8 cellular contexts compared by ENCODE assay signal in genomic region chr7:130893441-130893894, GRCh38.
DNase-seq lines count a peak whose midpoint lies in the region; ATAC-seq, FAIRE-seq and TF ChIP-seq lines count a peak whose summit lies in the region.

No MANE protein-coding gene starts in this region.

- H3K27me3 ChIP-seq in ascending aorta = no peaks in the 10 kb centered on the region
- no peaks in the 10 kb centered on the region for H3K27me3 ChIP-seq in keratinocyte (ENCODE audit: control insufficient read depth, extremely low read depth, insufficient read depth, low read length)

- no peak overlapping the region for H2AFZ ChIP-seq in keratinocyte (ENCODE audit: control insufficient read depth, low read length)

- H3K27ac ChIP-seq in ascending aorta (peak overlapping the region; percentile 91 to 93), keratinocyte (ENCODE audit: control insufficient read depth, insufficient read depth, low read length) (peak overlapping the region; percentile 54)

- H3K9me3 ChIP-seq in ascending aorta = no peaks in the 10 kb centered on the region
- no peaks in the 10 kb centered on the region for H3K9me3 ChIP-seq in keratinocyte (ENCODE audit: control insufficient read depth, low read depth, low read length)

- H3K4me3 Mint-ChIP-seq in T-helper 1 cell treated with Interleukin-12 subunit alpha and Interleukin-12 subunit beta and Interleukin-4 antibody, amounts not matched to agents 30 μg/mL and 1 μg/mL, for 36 hours = no peak overlapping the region

- dilution Hi-C loops in keratinocyte (cut with MboI; ENCODE audit: extremely low pct_ligation_motif_present, low sequenced_read_pairs) = no loop called here

- DNase-seq in T-helper 1 cell (no peak), ascending aorta (ENCODE audit: low spot score in 2 of 2) (peak in 1 of 2 donors; percentile 84), keratinocyte (ENCODE audit: low read depth, low spot score) (no peak), superior temporal gyrus (ENCODE audit: extremely low spot score) (peak; percentile 78), DMS114 treated with DMSO at 0.1 percent for 48 hours (lab: John Stamatoyannopoulos, UW; ENCODE audit: unreplicated experiment) (no peak)

- intact Hi-C loops in ascending aorta (cut with DNase I) = loop anchor here (1.0 to 10.0 kb wide), 7 partner anchors 20 to 1029 kb away; partner anchors contain the start of genes MKLN1 and UBE2H

- FAIRE-seq in keratinocyte (lab: Jason Lieb, UNC) = no peak

- peaks cover 53% of the 10 kb centered on the region for H3K36me3 Mint-ChIP-seq in T-helper 1 cell treated with Interleukin-12 subunit alpha and Interleukin-12 subunit beta and Interleukin-4 antibody, amounts not matched to agents 30 μg/mL and 1 μg/mL, for 36 hours (ENCODE audit: low read depth)

- H3K4me1 ChIP-seq in ascending aorta = peaks cover 10 to 54% of the 10 kb centered on the region in 2 donors
- H3K4me1 ChIP-seq in keratinocyte (ENCODE audit: control insufficient read depth, extremely low read depth, insufficient read depth, low read length) = peaks cover 79% of the 10 kb centered on the region

- H3K79me2 ChIP-seq in keratinocyte (ENCODE audit: control insufficient read depth, insufficient read depth, low read length) = peaks cover 90% of the 10 kb centered on the region

- H3K9me1 ChIP-seq in keratinocyte (ENCODE audit: control insufficient read depth, extremely low read depth, insufficient read depth, low read length) = peaks cover 2% of the 10 kb centered on the region

- H3K27ac Mint-ChIP-seq in T-helper 1 cell treated with Interleukin-12 subunit alpha and Interleukin-12 subunit beta and Interleukin-4 antibody, amounts not matched to agents 30 μg/mL and 1 μg/mL, for 36 hours = peak overlapping the region; percentile 82

- H4K20me1 ChIP-seq in keratinocyte (ENCODE audit: control insufficient read depth, extremely low read depth, insufficient read depth, low read length) = peaks cover 51% of the 10 kb centered on the region

- H3K4me3 ChIP-seq in ascending aorta = no peak overlapping the region
- no peak overlapping the region for H3K4me3 ChIP-seq in keratinocyte (ENCODE audit: control insufficient read depth in 2 of 3, extremely low read depth in 1 of 3, insufficient read depth in 2 of 3, low read depth in 1 of 3, low read length in 3 of 3)

- H3K4me1 Mint-ChIP-seq in T-helper 1 cell treated with Interleukin-12 subunit alpha and Interleukin-12 subunit beta and Interleukin-4 antibody, amounts not matched to agents 30 μg/mL and 1 μg/mL, for 36 hours (ENCODE audit: low read depth) = peaks cover 56% of the 10 kb centered on the region

- no peak for ATAC-seq in GM18861 (IDR thresholded peaks at IDR 0.05; ENCODE audit: unreplicated experiment)
- no peak for ATAC-seq in GM18868 (IDR thresholded peaks at IDR 0.05; ENCODE audit: unreplicated experiment)

- TF ChIP-seq CTCF in ascending aorta (IDR thresholded peaks at IDR 0.05) (no peak), keratinocyte (optimal IDR thresholded peaks at IDR 0.05 in 1 of 3, IDR thresholded peaks at IDR 0.05 in 1 of 3, conservative IDR thresholded peaks at IDR 0.05 in 1 of 3; ENCODE audit: extremely low read depth in 1 of 3, insufficient read depth in 2 of 3, low read length in 3 of 3) (no peak)

- H3K4me2 ChIP-seq in keratinocyte (ENCODE audit: control insufficient read depth, extremely low read depth, insufficient read depth, low read depth, low read length) = peak overlapping the region; percentile 4

- no peaks in the 10 kb centered on the region for H3K9me3 Mint-ChIP-seq in T-helper 1 cell treated with Interleukin-12 subunit alpha and Interleukin-12 subunit beta and Interleukin-4 antibody, amounts not matched to agents 30 μg/mL and 1 μg/mL, for 36 hours

- no peaks in the 10 kb centered on the region for H3K27me3 Mint-ChIP-seq in T-helper 1 cell treated with Interleukin-12 subunit alpha and Interleukin-12 subunit beta and Interleukin-4 antibody, amounts not matched to agents 30 μg/mL and 1 μg/mL, for 36 hours (ENCODE audit: low read depth)

- no peak overlapping the region for H3K9ac ChIP-seq in keratinocyte (ENCODE audit: control insufficient read depth, extremely low read depth, insufficient read depth, low read length)

- peaks cover 23 to 32% of the 10 kb centered on the region in 2 donors for H3K36me3 ChIP-seq in ascending aorta
- H3K36me3 ChIP-seq in keratinocyte (ENCODE audit: control insufficient read depth in 2 of 2, extremely low read depth in 1 of 2, insufficient read depth in 2 of 2, low read length in 2 of 2) = peaks cover 45 to 61% of the 10 kb centered on the region in 2 experiments
